Comparison of ENCODE assay signal across 18 cellular contexts in genomic region chr5:81402180-81402930, GRCh38. TPM values are rescaled to one million over a fixed set of nuclear protein-coding genes. Genes with fewer than 3 reads are reported as not detected.
DNase-seq lines count a peak whose midpoint lies in the region; ATAC-seq and TF ChIP-seq lines count a peak whose summit lies in the region.
"Had no signal": no experiment of that assay in that cellular context is flagged by ENCODE, and none has a peak within 500 bp of the region (broad histone marks: within the 10 kb centered on the region; RNA-seq: fewer than 3 reads in every experiment).

No MANE protein-coding gene starts in this region.

- H3K9me3 Mint-ChIP-seq in natural killer cell treated with Interleukin-12 subunit alpha and Interleukin-12 subunit beta and Interleukin-15 and Interleukin-18, amount 100 ng/mL, for 72 hours: no peaks in the 10 kb centered on the region
- H3K9me3 Mint-ChIP-seq: GM23338, H9 had no signal

- H3K36me3 ChIP-seq in hepatocyte (replicated peaks; ENCODE audit: insufficient read depth, low read depth): no peaks in the 10 kb centered on the region
- no peaks in the 10 kb centered on the region for H3K36me3 ChIP-seq in right lobe of liver
- H3K36me3 ChIP-seq: BE2C had no signal

- intact Hi-C loops in right lobe of liver (cut with DNase I): no loop called here

- H3K4me3 Mint-ChIP-seq in natural killer cell treated with Interleukin-12 subunit alpha and Interleukin-12 subunit beta and Interleukin-15 and Interleukin-18, amount 100 ng/mL, for 72 hours: no peak overlapping the region
- H3K4me3 Mint-ChIP-seq: CD4-positive, alpha-beta memory T cell; GM23338; H9; IgD-negative memory B cell had no signal

- H4K20me1 ChIP-seq in hepatocyte (ENCODE audit: insufficient read depth, poor library complexity, severe bottlenecking): no peaks in the 10 kb centered on the region

- H3K4me3 ChIP-seq in hepatocyte: no peak overlapping the region
- no peak overlapping the region for H3K4me3 ChIP-seq in right lobe of liver
- H3K4me3 ChIP-seq: A549, GM23338 had no signal

- H3K36me3 Mint-ChIP-seq in natural killer cell treated with Interleukin-12 subunit alpha and Interleukin-12 subunit beta and Interleukin-15 and Interleukin-18, amount 100 ng/mL, for 72 hours: no peaks in the 10 kb centered on the region
- H3K36me3 Mint-ChIP-seq: CD4-positive, alpha-beta memory T cell; IgD-negative memory B cell had no signal

- no peaks in the 10 kb centered on the region for H3K9me3 ChIP-seq in hepatocyte (ENCODE audit: low read depth)
- H3K9me3 ChIP-seq in right lobe of liver: no peaks in the 10 kb centered on the region
- H3K9me3 ChIP-seq: A549, BE2C had no signal

- H3K9me2 ChIP-seq in hepatocyte (replicated peaks; ENCODE audit: insufficient read depth): no peaks in the 10 kb centered on the region

- TF ChIP-seq POLR2A in right lobe of liver (IDR thresholded peaks at IDR 0.05): no peak

- H3K79me2 ChIP-seq in hepatocyte: no peaks in the 10 kb centered on the region

- no peaks in the 10 kb centered on the region for H3K4me1 ChIP-seq in hepatocyte (ENCODE audit: insufficient read depth)
- peaks cover 0 to 8% (median 2%) of the 10 kb centered on the region in 4 donors for H3K4me1 ChIP-seq in right lobe of liver
- H3K4me1 ChIP-seq: A549, BE2C had no signal

- H3K4me2 ChIP-seq in hepatocyte: no peak overlapping the region
- H3K4me2 ChIP-seq: A549, GM23338, KMS-11 had no signal

- no peak overlapping the region for H2AFZ ChIP-seq in hepatocyte
- H2AFZ ChIP-seq: GM23338 had no signal

- DNase-seq in HT-29 (ENCODE audit: low spot score) (peak; percentile 7), hepatocyte (ENCODE audit: low spot score) (peak; percentile 39), right lobe of liver (no peak)
- no peak for DNase-seq in natural killer cell treated with Interleukin-12 subunit alpha and Interleukin-12 subunit beta and Interleukin-15 and Interleukin-18, amount 100 ng/mL, for 72 hours (ENCODE audit: low spot score)
- DNase-seq in stimulated activated CD4-positive, alpha-beta T cell treated with anti-CD3 and anti-CD28 coated beads, Interleukin-15, amount 100 ng/mL, for 24 hours: no peak
- DNase-seq: BE2C; CD4-positive, alpha-beta memory T cell; DND-41; GF-D8; H9 had no signal

- no peaks in the 10 kb centered on the region for H3K4me1 Mint-ChIP-seq in natural killer cell treated with Interleukin-12 subunit alpha and Interleukin-12 subunit beta and Interleukin-15 and Interleukin-18, amount 100 ng/mL, for 72 hours (ENCODE audit: low read depth in 2 of 2)
- H3K4me1 Mint-ChIP-seq: CD4-positive, alpha-beta memory T cell had no signal

- H3K27me3 ChIP-seq in hepatocyte: no peaks in the 10 kb centered on the region
- no peaks in the 10 kb centered on the region for H3K27me3 ChIP-seq in right lobe of liver
- H3K27me3 ChIP-seq: BE2C had no signal

- 43% methylated on average over 2 of the region's 2 CpGs for WGBS in hepatocyte (ENCODE audit: low lambda C conversion rate, missing lambda C conversion rate)
- WGBS in right lobe of liver (ENCODE audit: insufficient coverage, low coverage, low lambda C conversion rate, missing lambda C conversion rate): 0% methylated on average over 2 of the region's 2 CpGs

- H3K27ac Mint-ChIP-seq in natural killer cell treated with Interleukin-12 subunit alpha and Interleukin-12 subunit beta and Interleukin-15 and Interleukin-18, amount 100 ng/mL, for 72 hours: no peak overlapping the region
- H3K27ac Mint-ChIP-seq: CD4-positive, alpha-beta memory T cell; GM23338; H9; IgD-negative memory B cell had no signal

- H3K27ac ChIP-seq in hepatocyte: no peak overlapping the region
- no peak overlapping the region for H3K27ac ChIP-seq in right lobe of liver
- H3K27ac ChIP-seq: A549, C4-2B, HL-60, KMS-11 had no signal

- TF ChIP-seq CTCF in hepatocyte (IDR thresholded peaks at IDR 0.05; ENCODE audit: poor library complexity) (no peak), right lobe of liver (IDR thresholded peaks at IDR 0.05) (no peak)

- ATAC-seq in right lobe of liver: peak; percentile 76 to 88 (median 81)
- ATAC-seq in HG03025 (IDR thresholded peaks at IDR 0.05; ENCODE audit: low FRiP score, unreplicated experiment): no peak
- no peak for ATAC-seq in natural killer cell treated with Interleukin-12 subunit alpha and Interleukin-12 subunit beta and Interleukin-15 and Interleukin-18, amount 100 ng/mL, for 72 hours
- ATAC-seq in GM21825 (IDR thresholded peaks at IDR 0.05; ENCODE audit: unreplicated experiment): no peak
- ATAC-seq: A549 had no signal

- peaks cover 13 to 17% of the 10 kb centered on the region in 2 donors for H3K27me3 Mint-ChIP-seq in natural killer cell treated with Interleukin-12 subunit alpha and Interleukin-12 subunit beta and Interleukin-15 and Interleukin-18, amount 100 ng/mL, for 72 hours

RNA-seq across cellular contexts. Expression of gene ACOT12, which starts 8.4 kb away (rescaled TPM):
- total RNA-seq in HT-29 (2014; rRNA removed; shearing (Covaris generic)): not detected in 2 replicates
- total RNA-seq in hepatocyte: 9.6 and 10.2 TPM in 2 replicates
- 2.9 and 5.3 TPM in 2 replicates for polyA plus RNA-seq in hepatocyte
- total RNA-seq in right lobe of liver: 100 to 1,000 TPM in 2 of 6 experiments, 10 to 100 TPM in 4; 50.5 to 115 (median 67.5) TPM
- total RNA-seq in natural killer cell treated with Interleukin-12 subunit alpha and Interleukin-12 subunit beta and Interleukin-15 and Interleukin-18, amount 100 ng/mL, for 72 hours: not detected
- total RNA-seq: GM23338, H9 had no signal
- polyA plus RNA-seq: CD4-positive, alpha-beta memory T cell; IgD-negative memory B cell had no signal

Comparison
In these comparisons a context has a peak if more than half of its experiments do, and no peak if none do; other contexts are left out.
1. DNase-seq: peak in HT-29 (single experiment) and hepatocyte (single experiment); none in right lobe of liver (0 of 3), natural killer cell treated with Interleukin-12 subunit alpha and Interleukin-12 subunit beta and Interleukin-15 and Interleukin-18, amount 100 ng/mL, for 72 hours (single experiment) and stimulated activated CD4-positive, alpha-beta T cell treated with anti-CD3 and anti-CD28 coated beads, Interleukin-15, amount 100 ng/mL, for 24 hours (single experiment).
2. ATAC-seq: peak in right lobe of liver (4 of 4); none in HG03025 (single experiment), natural killer cell treated with Interleukin-12 subunit alpha and Interleukin-12 subunit beta and Interleukin-15 and Interleukin-18, amount 100 ng/mL, for 72 hours (0 of 2) and GM21825 (single experiment).
3. RNA of gene ACOT12, which starts 8.4 kb away (total RNA-seq): 50.5 to 115 TPM in right lobe of liver and 9.6 to 10.2 TPM in hepatocyte; not detected in HT-29 and not detected in natural killer cell treated with Interleukin-12 subunit alpha and Interleukin-12 subunit beta and Interleukin-15 and Interleukin-18, amount 100 ng/mL, for 72 hours; every median in the first group is over 10 times any median in the second.